ENCODE assay signal across 1 cellular context in the genomic region with DNA sequence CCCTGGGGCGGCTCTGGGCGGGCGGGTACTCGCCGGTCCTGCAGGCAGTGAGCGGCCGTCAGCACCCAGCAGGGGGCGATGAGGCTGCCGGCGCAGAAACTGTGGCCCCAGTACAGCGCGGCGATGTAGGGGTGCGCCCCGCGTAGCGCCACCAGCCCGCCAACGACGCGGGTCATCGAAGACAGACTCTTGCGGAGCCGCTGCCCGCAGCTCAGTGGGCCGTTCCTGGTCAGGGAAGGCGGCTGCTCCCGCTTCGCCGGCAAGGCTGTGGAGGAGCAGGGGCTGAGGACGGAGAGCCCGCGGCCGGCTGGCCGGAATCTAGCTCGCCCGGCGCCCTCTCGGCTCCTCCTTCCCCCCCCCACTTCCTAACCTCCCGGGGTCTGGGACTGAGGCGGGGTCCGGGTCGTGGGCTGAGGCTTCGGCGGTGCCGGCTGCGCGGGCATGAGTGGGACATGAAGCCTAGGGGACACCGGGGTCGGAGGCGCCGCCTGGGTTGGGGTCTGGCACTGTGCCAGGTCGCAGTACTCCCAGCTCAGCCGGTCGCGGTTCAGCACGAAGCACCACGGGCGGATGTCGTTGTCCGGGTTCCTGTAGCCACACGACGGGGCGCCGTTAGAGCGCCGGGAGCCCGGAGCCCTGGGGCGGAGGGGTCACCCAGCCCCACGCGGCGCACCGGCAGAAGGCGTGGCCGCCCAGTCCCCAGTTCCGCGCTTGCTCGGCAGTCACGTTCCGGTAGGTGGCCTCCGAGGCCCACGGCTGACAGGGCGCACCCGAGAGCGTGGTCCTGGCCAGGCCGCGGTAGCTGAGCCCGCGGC.
A peak's percentile ranks its signal among the peaks of the same experiment; 100 is the strongest.
TF ChIP-seq lines count a peak whose summit lies in the region.

No MANE protein-coding gene starts in this region.

TF ChIP-seq in HepG2, 621 proteins besides CTCF, POLR2A, EP300 and RAD21 (continued from another document and continues in another):
- TF ChIP-seq, protein P1, sequence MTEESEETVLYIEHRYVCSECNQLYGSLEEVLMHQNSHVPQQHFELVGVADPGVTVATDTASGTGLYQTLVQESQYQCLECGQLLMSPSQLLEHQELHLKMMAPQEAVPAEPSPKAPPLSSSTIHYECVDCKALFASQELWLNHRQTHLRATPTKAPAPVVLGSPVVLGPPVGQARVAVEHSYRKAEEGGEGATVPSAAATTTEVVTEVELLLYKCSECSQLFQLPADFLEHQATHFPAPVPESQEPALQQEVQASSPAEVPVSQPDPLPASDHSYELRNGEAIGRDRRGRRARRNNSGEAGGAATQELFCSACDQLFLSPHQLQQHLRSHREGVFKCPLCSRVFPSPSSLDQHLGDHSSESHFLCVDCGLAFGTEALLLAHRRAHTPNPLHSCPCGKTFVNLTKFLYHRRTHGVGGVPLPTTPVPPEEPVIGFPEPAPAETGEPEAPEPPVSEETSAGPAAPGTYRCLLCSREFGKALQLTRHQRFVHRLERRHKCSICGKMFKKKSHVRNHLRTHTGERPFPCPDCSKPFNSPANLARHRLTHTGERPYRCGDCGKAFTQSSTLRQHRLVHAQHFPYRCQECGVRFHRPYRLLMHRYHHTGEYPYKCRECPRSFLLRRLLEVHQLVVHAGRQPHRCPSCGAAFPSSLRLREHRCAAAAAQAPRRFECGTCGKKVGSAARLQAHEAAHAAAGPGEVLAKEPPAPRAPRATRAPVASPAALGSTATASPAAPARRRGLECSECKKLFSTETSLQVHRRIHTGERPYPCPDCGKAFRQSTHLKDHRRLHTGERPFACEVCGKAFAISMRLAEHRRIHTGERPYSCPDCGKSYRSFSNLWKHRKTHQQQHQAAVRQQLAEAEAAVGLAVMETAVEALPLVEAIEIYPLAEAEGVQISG (CRISPR knock-in tag; IDR thresholded peaks at IDR 0.05) = peak; percentile 19; the same call in 1 of the 2 replicates
- TF ChIP-seq HIC2 (CRISPR knock-in tag; IDR thresholded peaks at IDR 0.05; ENCODE audit: low read depth) (no peak), NCOA1 (CRISPR knock-in tag; IDR thresholded peaks at IDR 0.05) (no peak), ZNF383 (CRISPR knock-in tag; IDR thresholded peaks at IDR 0.05; ENCODE audit: borderline replicate concordance) (no peak), ZNF660 (CRISPR knock-in tag; IDR thresholded peaks at IDR 0.05; ENCODE audit: borderline replicate concordance, low read depth) (no peak), CHCHD3 (CRISPR knock-in tag; IDR thresholded peaks at IDR 0.05) (no peak), SATB2 (CRISPR knock-in tag; IDR thresholded peaks at IDR 0.05) (no peak), NFIB (CRISPR knock-in tag; IDR thresholded peaks at IDR 0.05; ENCODE audit: borderline replicate concordance) (peak; percentile 91; the same call in 1 of the 2 replicates), ZNF879 (CRISPR knock-in tag; IDR thresholded peaks at IDR 0.05) (no peak), ATF7 (IDR thresholded peaks at IDR 0.05) (no peak), ATF7 (CRISPR knock-in tag; IDR thresholded peaks at IDR 0.05) (no peak), RCOR2 (CRISPR knock-in tag; IDR thresholded peaks at IDR 0.05) (no peak), ZNF788 (CRISPR knock-in tag; IDR thresholded peaks at IDR 0.05; ENCODE audit: borderline replicate concordance) (peak; percentile 33; the same call in 1 of the 2 replicates), CREM (IDR thresholded peaks at IDR 0.05) (no peak), CREM (CRISPR knock-in tag; IDR thresholded peaks at IDR 0.05) (no peak), SMC3 (IDR thresholded peaks at IDR 0.05; ENCODE audit: low read length) (no peak), ETS1 (CRISPR knock-in tag; IDR thresholded peaks at IDR 0.05) (no peak), POLR2AphosphoS5 (IDR thresholded peaks at IDR 0.05; ENCODE audit: low read depth, low read length) (no peak), ZNF430 (CRISPR knock-in tag; IDR thresholded peaks at IDR 0.05) (no peak; the same call in 1 of the 2 replicates), NRL (CRISPR knock-in tag; IDR thresholded peaks at IDR 0.05; ENCODE audit: borderline replicate concordance) (peak; percentile 1; the same call in 1 of the 2 replicates), ZNF556 (CRISPR knock-in tag; IDR thresholded peaks at IDR 0.05; ENCODE audit: borderline replicate concordance) (no peak), RFX1 (IDR thresholded peaks at IDR 0.05) (no peak), FLYWCH1 (CRISPR knock-in tag; IDR thresholded peaks at IDR 0.05) (no peak), RBFOX2 (IDR thresholded peaks at IDR 0.05; ENCODE audit: low read depth, low read length) (peak; percentile 48), SRSF4 (IDR thresholded peaks at IDR 0.05; ENCODE audit: low read depth, low read length, poor library complexity, severe bottlenecking) (no peak), ZEB1 (IDR thresholded peaks at IDR 0.05; ENCODE audit: insufficient replicate concordance, low read depth) (no peak), ZBTB2 (CRISPR knock-in tag; IDR thresholded peaks at IDR 0.05; ENCODE audit: low read depth) (no peak), SP4 (CRISPR knock-in tag; IDR thresholded peaks at IDR 0.05) (no peak), ZSCAN9 (CRISPR knock-in tag; IDR thresholded peaks at IDR 0.05; ENCODE audit: borderline replicate concordance) (no peak), SRF (IDR thresholded peaks at IDR 0.05; ENCODE audit: low read depth, low read length) (no peak), ATF3 (CRISPR knock-in tag; IDR thresholded peaks at IDR 0.05) (no peak), ZFYVE20 (CRISPR knock-in tag; IDR thresholded peaks at IDR 0.05; ENCODE audit: borderline replicate concordance, low read depth) (no peak), DR1 (CRISPR knock-in tag; IDR thresholded peaks at IDR 0.05) (no peak), KLF12 (CRISPR knock-in tag; IDR thresholded peaks at IDR 0.05; ENCODE audit: borderline replicate concordance) (no peak), CEBPB (IDR thresholded peaks at IDR 0.05; ENCODE audit: borderline replicate concordance, low read depth, low read length) (no peak), NFYC (CRISPR knock-in tag; IDR thresholded peaks at IDR 0.05) (no peak), JUNB (CRISPR knock-in tag; IDR thresholded peaks at IDR 0.05; ENCODE audit: borderline replicate concordance) (no peak), ZNF790 (CRISPR knock-in tag; IDR thresholded peaks at IDR 0.05; ENCODE audit: borderline replicate concordance) (peak; percentile 72; the same call in 1 of the 2 replicates), ZNF761 (CRISPR knock-in tag; conservative IDR thresholded peaks at IDR 0.05) (no peak), ZNF264 (CRISPR knock-in tag; IDR thresholded peaks at IDR 0.05) (no peak), ZFP36L1 (CRISPR knock-in tag; IDR thresholded peaks at IDR 0.05) (no peak), TAF15 (IDR thresholded peaks at IDR 0.05; ENCODE audit: low read depth, low read length, poor library complexity, severe bottlenecking) (no peak), ZBTB10 (CRISPR knock-in tag; IDR thresholded peaks at IDR 0.05; ENCODE audit: borderline replicate concordance) (peak; percentile 12; the same call in 1 of the 2 replicates), MEF2D (CRISPR knock-in tag; IDR thresholded peaks at IDR 0.05) (no peak), MAF1 (CRISPR knock-in tag; IDR thresholded peaks at IDR 0.05; ENCODE audit: borderline replicate concordance) (no peak)
- TF ChIP-seq, protein P2, sequence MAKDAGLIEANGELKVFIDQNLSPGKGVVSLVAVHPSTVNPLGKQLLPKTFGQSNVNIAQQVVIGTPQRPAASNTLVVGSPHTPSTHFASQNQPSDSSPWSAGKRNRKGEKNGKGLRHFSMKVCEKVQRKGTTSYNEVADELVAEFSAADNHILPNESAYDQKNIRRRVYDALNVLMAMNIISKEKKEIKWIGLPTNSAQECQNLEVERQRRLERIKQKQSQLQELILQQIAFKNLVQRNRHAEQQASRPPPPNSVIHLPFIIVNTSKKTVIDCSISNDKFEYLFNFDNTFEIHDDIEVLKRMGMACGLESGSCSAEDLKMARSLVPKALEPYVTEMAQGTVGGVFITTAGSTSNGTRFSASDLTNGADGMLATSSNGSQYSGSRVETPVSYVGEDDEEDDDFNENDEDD (CRISPR knock-in tag; IDR thresholded peaks at IDR 0.05; ENCODE audit: borderline replicate concordance) = 0 out of 2 replicates have a peak, but pooled peaks have one; percentile 44
- TF ChIP-seq, protein P3, sequence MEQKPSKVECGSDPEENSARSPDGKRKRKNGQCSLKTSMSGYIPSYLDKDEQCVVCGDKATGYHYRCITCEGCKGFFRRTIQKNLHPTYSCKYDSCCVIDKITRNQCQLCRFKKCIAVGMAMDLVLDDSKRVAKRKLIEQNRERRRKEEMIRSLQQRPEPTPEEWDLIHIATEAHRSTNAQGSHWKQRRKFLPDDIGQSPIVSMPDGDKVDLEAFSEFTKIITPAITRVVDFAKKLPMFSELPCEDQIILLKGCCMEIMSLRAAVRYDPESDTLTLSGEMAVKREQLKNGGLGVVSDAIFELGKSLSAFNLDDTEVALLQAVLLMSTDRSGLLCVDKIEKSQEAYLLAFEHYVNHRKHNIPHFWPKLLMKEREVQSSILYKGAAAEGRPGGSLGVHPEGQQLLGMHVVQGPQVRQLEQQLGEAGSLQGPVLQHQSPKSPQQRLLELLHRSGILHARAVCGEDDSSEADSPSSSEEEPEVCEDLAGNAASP (CRISPR knock-in tag; IDR thresholded peaks at IDR 0.05; ENCODE audit: borderline replicate concordance) = no peak
- TF ChIP-seq, protein P4, sequence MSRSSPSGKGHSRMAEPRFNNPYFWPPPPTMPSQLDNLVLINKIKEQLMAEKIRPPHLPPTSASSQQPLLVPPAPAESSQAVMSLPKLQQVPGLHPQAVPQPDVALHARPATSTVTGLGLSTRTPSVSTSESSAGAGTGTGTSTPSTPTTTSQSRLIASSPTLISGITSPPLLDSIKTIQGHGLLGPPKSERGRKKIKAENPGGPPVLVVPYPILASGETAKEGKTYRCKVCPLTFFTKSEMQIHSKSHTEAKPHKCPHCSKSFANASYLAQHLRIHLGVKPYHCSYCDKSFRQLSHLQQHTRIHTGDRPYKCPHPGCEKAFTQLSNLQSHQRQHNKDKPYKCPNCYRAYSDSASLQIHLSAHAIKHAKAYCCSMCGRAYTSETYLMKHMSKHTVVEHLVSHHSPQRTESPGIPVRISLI (CRISPR knock-in tag; IDR thresholded peaks at IDR 0.05; ENCODE audit: borderline replicate concordance) = no peak
